21 cellular contexts compared by ENCODE assay signal in genomic region chr11:110747531-110747930, GRCh38. TPM values are rescaled to one million over a fixed set of nuclear protein-coding genes. Genes with fewer than 3 reads are reported as not detected.
"Had no signal": no experiment of that assay in that cellular context is flagged by ENCODE, and none has a peak within 500 bp of the region (broad histone marks: within the 10 kb centered on the region; RNA-seq: fewer than 3 reads in every experiment).

No MANE protein-coding gene starts in this region.

- H2AFZ ChIP-seq: parathyroid adenoma had no signal

- H3K4me1 ChIP-seq: heart left ventricle, parathyroid adenoma, psoas muscle, testis, tibial nerve, upper lobe of right lung had no signal

- H3K9ac ChIP-seq: parathyroid adenoma had no signal

- H3K9me3 ChIP-seq: psoas muscle, testis, upper lobe of right lung had no signal

- H3K79me2 ChIP-seq: parathyroid adenoma had no signal

- DNase-seq: effector CD4-positive, alpha-beta T cell; endodermal cell; heart left ventricle; hippocampal formation; left colon; left ventricle myocardium superior; mesendoderm; naive thymus-derived CD4-positive, alpha-beta T cell; nephron progenitor cell; psoas muscle; retina; stimulated activated CD4-positive, alpha-beta T cell treated with anti-CD3 and anti-CD28 coated beads, Interleukin-2, amount 100 ng/mL, for 24 hours; stimulated activated CD4-positive, alpha-beta T cell treated with anti-CD3 and anti-CD28 coated beads, Interleukin-4, amount 100 ng/mL, for 4 hours; stimulated activated naive B cell treated with anti-CD40 and anti-IgM and Interleukin-4, amounts not matched to agents 10 μg/mL and 1 μg/mL and 100 μg/mL, for 72 hours; stimulated activated naive CD8-positive, alpha-beta T cell treated with anti-CD3 and anti-CD28 coated beads, Interleukin-15, amount 100 ng/mL, for 72 hours; testis; upper lobe of right lung had no signal

- H3K27ac ChIP-seq: heart left ventricle, parathyroid adenoma, psoas muscle, testis, tibial nerve, upper lobe of right lung had no signal

- H3K36me3 ChIP-seq: heart left ventricle, tibial nerve, upper lobe of right lung had no signal

- H3K27me3 ChIP-seq: heart left ventricle, testis, tibial nerve, upper lobe of right lung had no signal

- H3K4me3 ChIP-seq: heart left ventricle, lung, psoas muscle, testis, tibial nerve, upper lobe of right lung had no signal

- ATAC-seq: heart left ventricle; left colon; left ventricle myocardium superior; naive thymus-derived CD4-positive, alpha-beta T cell; psoas muscle; sciatic nerve; stimulated activated naive B cell treated with anti-CD40 and anti-IgM and Interleukin-4, amounts not matched to agents 10 μg/mL and 1 μg/mL and 100 μg/mL, for 72 hours; stimulated activated naive CD8-positive, alpha-beta T cell treated with anti-CD3 and anti-CD28 coated beads, Interleukin-15, amount 100 ng/mL, for 72 hours; upper lobe of right lung had no signal

RNA-seq across cellular contexts. Expression of gene ARHGAP20, which starts 35.3 kb away (rescaled TPM):
- polyA plus RNA-seq: naive thymus-derived CD4-positive, alpha-beta T cell had no signal
